In the genomic region with DNA sequence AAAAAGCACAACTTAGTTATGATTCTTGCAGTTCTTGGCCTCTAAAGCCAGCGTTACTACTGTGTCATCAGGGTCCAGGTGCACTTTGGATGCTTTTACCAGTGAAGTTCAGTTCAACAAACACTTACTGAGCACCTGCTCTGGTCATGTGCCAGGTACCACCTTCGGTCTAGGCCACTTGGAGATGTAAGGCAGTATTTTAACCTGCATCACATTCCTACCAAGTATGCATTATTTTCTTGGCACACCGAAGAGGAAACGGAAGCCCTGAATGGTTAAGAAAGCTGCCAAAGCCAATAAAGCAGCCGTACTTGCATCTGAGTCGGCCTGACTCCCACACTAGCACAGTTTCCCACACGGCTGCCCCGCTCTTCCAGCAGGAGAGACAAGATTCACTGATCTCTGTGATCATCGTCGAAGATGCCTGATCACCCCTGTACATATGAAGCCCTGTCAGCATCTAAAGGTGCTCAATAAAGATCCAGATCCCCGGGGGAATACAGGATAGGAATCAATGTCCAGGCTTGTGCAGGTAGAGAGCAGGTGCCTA, we compare ENCODE assay signal across 27 cellular contexts.
DNase-seq lines count a peak whose midpoint lies in the region; ATAC-seq, FAIRE-seq and TF ChIP-seq lines count a peak whose summit lies in the region.
"Had no signal": no experiment of that assay in that cellular context is flagged by ENCODE, and none has a peak within 500 bp of the region (broad histone marks: within the 10 kb centered on the region; RNA-seq: fewer than 3 reads in every experiment).

No MANE protein-coding gene starts in this region.

- ATAC-seq in left colon, result peak; percentile 90
- ATAC-seq in HG03457 (IDR thresholded peaks at IDR 0.05; ENCODE audit: unreplicated experiment), result no peak
- ATAC-seq: activated CD8-positive, alpha-beta memory T cell treated with anti-CD3 and anti-CD28 coated beads, Interleukin-2, amount 10 ng/mL, durations not matched to agents 7 days and 5 days; effector memory CD8-positive, alpha-beta T cell; left lobe of liver; natural killer cell; right lobe of liver; SK-N-SH treated with all-trans-retinoic acid at 6 μM for 48 hours had no signal

- peak; percentile 92 for DNase-seq in NCI-H1105 treated with DMSO at 0.1 percent for 48 hours (lab: John Stamatoyannopoulos, UW)
- peak; percentile 81 for DNase-seq in NCI-H345 (lab: John Stamatoyannopoulos, UW)
- peak; percentile 8 to 43 for DNase-seq in left colon
- DNase-seq in GM12891 (ENCODE audit: insufficient read length, low spot score), result no peak
- no peak for DNase-seq in germinal center (ENCODE audit: low spot score)
- no peak for DNase-seq in T-helper 9 cell
- DNase-seq: activated CD4-positive, alpha-beta T cell treated with anti-CD3 and anti-CD28 coated beads, Interleukin-2, amount 10 ng/mL, durations not matched to agents 7 days and 5 days; activated CD8-positive, alpha-beta memory T cell treated with anti-CD3 and anti-CD28 coated beads, Interleukin-2, amount 10 ng/mL, durations not matched to agents 7 days and 5 days; activated naive CD4-positive, alpha-beta T cell treated with anti-CD3 and anti-CD28 coated beads, Interleukin-2, amount 50 U/mL, for 16 hours; amygdala; BE2C; Caco-2; effector memory CD8-positive, alpha-beta T cell; foreskin fibroblast; natural killer cell; NCI-H1694 treated with DMSO at 0.1 percent for 48 hours; NCI-H526; ovary; right lobe of liver; WERI-Rb-1 had no signal

- peak overlapping the region; percentile 33 for H3K27ac ChIP-seq in C4-2B
- H3K27ac ChIP-seq: breast epithelium, ovary, right lobe of liver, WERI-Rb-1 had no signal

- FAIRE-seq in GM12891 (lab: Jason Lieb, UNC), result no peak
- FAIRE-seq: colon, GM19239 had no signal

- TF ChIP-seq CTCF in C4-2B (conservative IDR thresholded peaks at IDR 0.05), result no peak

- intact Hi-C loops in left colon (cut with DNase I, micrococcal nuclease), result no loop called here

- TF ChIP-seq POLR2A in GM12891 (IDR thresholded peaks at IDR 0.05; ENCODE audit: low read depth, low read length), result no peak

TF ChIP-seq in GM12891, 5 proteins besides CTCF, POLR2A, EP300 and RAD21:
- TF ChIP-seq POLR2AphosphoS5 (IDR thresholded peaks at IDR 0.05; ENCODE audit: low read depth, low read length) (no peak), PAX5 (IDR thresholded peaks at IDR 0.05; ENCODE audit: insufficient read depth, low read length, severe bottlenecking) (no peak), POU2F2 (IDR thresholded peaks at IDR 0.05; ENCODE audit: low read depth, low read length) (no peak), SPI1 (IDR thresholded peaks at IDR 0.05; ENCODE audit: low read depth, low read length) (no peak), TAF1 (IDR thresholded peaks at IDR 0.05; ENCODE audit: low read depth, low read length) (no peak)
TF ChIP-seq in GM12891: peak in this region for 0.

Comparison
In these comparisons a context has a peak if more than half of its experiments do, and no peak if none do; other contexts are left out.
1. DNase-seq: peak in NCI-H1105 treated with DMSO at 0.1 percent for 48 hours (single experiment), NCI-H345 (single experiment) and left colon (2 of 2); none in GM12891 (single experiment), germinal center (single experiment) and T-helper 9 cell (single experiment).